ENCODE assay signal across 20 cellular contexts in genomic region chr2:9250091-9250490, GRCh38. TPM values are rescaled to one million over a fixed set of nuclear protein-coding genes. Genes with fewer than 3 reads are reported as not detected.
DNase-seq lines count a peak whose midpoint lies in the region; ATAC-seq and TF ChIP-seq lines count a peak whose summit lies in the region.
"Had no signal": no experiment of that assay in that cellular context is flagged by ENCODE, and none has a peak within 500 bp of the region (broad histone marks: within the 10 kb centered on the region; RNA-seq: fewer than 3 reads in every experiment).

No MANE protein-coding gene starts in this region.

- H3K9me3 ChIP-seq in mucosa of stomach (ENCODE audit: control insufficient read depth, low read length): no peaks in the 10 kb centered on the region

- no peak overlapping the region for H2AFZ ChIP-seq in ACC112 (ENCODE audit: low read length, unreplicated experiment)

- H3K4me3 ChIP-seq in ACC112 (ENCODE audit: low read depth, low read length): peak overlapping the region; percentile 33; the same call in 1 of the 2 replicates
- H3K4me3 ChIP-seq in mucosa of stomach (ENCODE audit: low read length): no peak overlapping the region

- H3K27me3 ChIP-seq in ACC112 (ENCODE audit: insufficient read depth, low read length) (no peaks in the 10 kb centered on the region), mucosa of stomach (ENCODE audit: control insufficient read depth, insufficient read depth, low read length) (no peaks in the 10 kb centered on the region)

- peaks cover 88% of the 10 kb centered on the region for H3K79me2 ChIP-seq in ACC112 (ENCODE audit: control insufficient read depth, insufficient read depth, low read length, unreplicated experiment)

- H3K27ac ChIP-seq in ACC112 (ENCODE audit: low read depth, low read length) (peak overlapping the region; percentile 92), caudate nucleus (ENCODE audit: low read depth, low read length) (peak overlapping the region; percentile 67)

- H3K36me3 ChIP-seq in ACC112 (ENCODE audit: insufficient read depth, low read length) (no peaks in the 10 kb centered on the region; the same call in 1 of the 2 replicates), mucosa of stomach (ENCODE audit: control insufficient read depth, insufficient read depth, low read length) (no peaks in the 10 kb centered on the region)

- H3K4me1 ChIP-seq in ACC112 (ENCODE audit: control insufficient read depth, insufficient read depth, low read length, unreplicated experiment) (peaks cover 64% of the 10 kb centered on the region), mucosa of stomach (ENCODE audit: control insufficient read depth, insufficient read depth, low read length) (peaks cover 73% of the 10 kb centered on the region)

- intact Hi-C loops in left colon (cut with DNase I, micrococcal nuclease): no loop called here

- ATAC-seq in HG03571 (IDR thresholded peaks at IDR 0.05; ENCODE audit: unreplicated experiment) (no peak), left colon (no peak)
- ATAC-seq: activated naive CD4-positive, alpha-beta T cell treated with anti-CD3 and anti-CD28 coated beads, Interleukin-2, amount 50 U/mL, for 72 hours; naive thymus-derived CD8-positive, alpha-beta T cell had no signal

- POLR2A ChIA-PET in HEK293T (lab: Yijun Ruan, JAX): no interaction called here

- peak overlapping the region; percentile 54 for H3K9ac ChIP-seq in mucosa of stomach (ENCODE audit: low read length)

- peak; percentile 78 for DNase-seq in LHCN-M2 (ENCODE audit: low read depth)
- no peak for DNase-seq in caudate nucleus (lab: John Stamatoyannopoulos, UW)
- DNase-seq in activated T-cell treated with anti-CD3 and anti-CD28 coated beads for 4 hours: no peak
- no peak for DNase-seq in HEK293T (ENCODE audit: extremely low spot score)
- DNase-seq in left colon: no peak
- DNase-seq: activated CD4-positive, alpha-beta T cell treated with anti-CD3 and anti-CD28 coated beads, Interleukin-2, amount 10 ng/mL, durations not matched to agents 7 days and 5 days; activated T-cell treated with anti-CD3 and anti-CD28 coated beads, Interleukin-2, amount 50 U/mL, for 24 hours; effector memory CD4-positive, alpha-beta T cell; foreskin melanocyte; Karpas-422; left ventricle myocardium superior; naive thymus-derived CD8-positive, alpha-beta T cell; NCI-H1105 treated with DMSO at 0.1 percent for 48 hours; NCI-H2171 treated with DMSO at 0.1 percent for 48 hours; NCI-H774; T1000 had no signal

- CTCF ChIA-PET in HEK293T (lab: Yijun Ruan, JAX): interaction anchor here (1.2 kb wide), 1 partner anchor 735 kb away, joined by 3 read pairs; no protein-coding TSS in a partner anchor

TF ChIP-seq in HEK293T, 16 proteins besides CTCF, POLR2A, EP300 and RAD21:
- TF ChIP-seq FOXM1 (IDR thresholded peaks at IDR 0.05; ENCODE audit: borderline replicate concordance) (no peak), FOXK2 (IDR thresholded peaks at IDR 0.05) (no peak), TARDBP (IDR thresholded peaks at IDR 0.05) (no peak), LEF1 (IDR thresholded peaks at IDR 0.05; ENCODE audit: borderline replicate concordance) (no peak), BHLHE40 (IDR thresholded peaks at IDR 0.05; ENCODE audit: borderline replicate concordance) (no peak), HDGF (IDR thresholded peaks at IDR 0.05; ENCODE audit: borderline replicate concordance) (no peak), L3MBTL2 (conservative IDR thresholded peaks at IDR 0.05) (no peak), NFRKB (IDR thresholded peaks at IDR 0.05) (no peak), ARNT (IDR thresholded peaks at IDR 0.05) (no peak), SP1 (IDR thresholded peaks at IDR 0.05) (no peak), FOXA1 (IDR thresholded peaks at IDR 0.05) (no peak), SUZ12 (IDR thresholded peaks at IDR 0.05) (no peak), ZNF384 (IDR thresholded peaks at IDR 0.05) (no peak), CTBP1 (IDR thresholded peaks at IDR 0.05; ENCODE audit: borderline replicate concordance) (no peak), PKNOX1 (IDR thresholded peaks at IDR 0.05) (no peak), ELF4 (IDR thresholded peaks at IDR 0.05) (no peak)

RNA-seq across cellular contexts. Expression of gene ASAP2, which starts 43.5 kb away (rescaled TPM):
- 66.1 and 81.7 TPM in 2 replicates for total RNA-seq in LHCN-M2 (2014; rRNA removed)
- 39.5 TPM for polyA plus RNA-seq in LHCN-M2 (2012)
- 10 to 100 TPM; 63.8 to 71.0 TPM for total RNA-seq in left colon
- total RNA-seq: naive thymus-derived CD8-positive, alpha-beta T cell had no signal
- polyA plus RNA-seq: naive thymus-derived CD8-positive, alpha-beta T cell had no signal
